1 cellular context compared by ENCODE assay signal in the genomic region with DNA sequence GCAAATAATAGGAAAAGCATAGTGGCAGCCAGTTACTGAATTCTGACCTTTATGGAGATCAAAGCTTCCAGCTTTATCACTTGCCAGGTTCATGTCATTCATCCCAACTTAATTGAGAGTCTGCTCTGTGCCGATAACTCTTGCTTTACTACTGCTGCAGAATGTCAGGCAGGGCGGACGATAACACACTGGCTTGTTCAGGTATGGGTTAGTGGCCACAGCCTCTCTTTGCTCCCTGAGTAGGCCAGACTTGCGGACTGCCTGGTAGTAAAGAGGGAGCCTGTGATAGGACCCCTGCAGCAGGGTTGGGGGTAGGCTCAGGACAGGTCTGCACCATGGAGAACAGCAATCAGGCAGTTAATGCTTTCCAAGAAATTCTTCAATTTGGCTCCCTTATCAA.
TF ChIP-seq lines count a peak whose summit lies in the region.

No MANE protein-coding gene starts in this region.

TF ChIP-seq in K562, 482 proteins besides CTCF, POLR2A, EP300 and RAD21 (continued from another document and continues in another):
- TF ChIP-seq JUND (IDR thresholded peaks at IDR 0.05; ENCODE audit: borderline replicate concordance, low read depth, low read length) (peak; percentile 76), JUND (tag; IDR thresholded peaks at IDR 0.05; ENCODE audit: borderline replicate concordance, low read depth, low read length) (peak; percentile 73; the same call in 2 of the 3 replicates), GTF2A2 (tag; IDR thresholded peaks at IDR 0.05) (no peak), TFAM (CRISPR knock-in tag; conservative IDR thresholded peaks at IDR 0.05) (no peak), PHTF2 (CRISPR knock-in tag; IDR thresholded peaks at IDR 0.05) (no peak), ILK (tag; IDR thresholded peaks at IDR 0.05; ENCODE audit: borderline replicate concordance, low read depth) (no peak), MIER1 (IDR thresholded peaks at IDR 0.05; ENCODE audit: low read depth) (no peak), MEF2D (tag; conservative IDR thresholded peaks at IDR 0.05; ENCODE audit: low read depth) (no peak; the same call in 1 of the 2 replicates), CBX3 (IDR thresholded peaks at IDR 0.05; ENCODE audit: borderline replicate concordance in 1 of 2, low read length in 2 of 2) (peak in 1 of 2 experiments; percentile 80; a peak in 1 of 3 replicates), PRPF4 (IDR thresholded peaks at IDR 0.05; ENCODE audit: insufficient read depth, low read depth, low read length, poor library complexity, severe bottlenecking) (no peak), KHSRP (IDR thresholded peaks at IDR 0.05) (peak; percentile 80), ZSCAN29 (IDR thresholded peaks at IDR 0.05) (no peak), DLX4 (CRISPR knock-in tag; IDR thresholded peaks at IDR 0.05) (no peak), ETS1 (conservative IDR thresholded peaks at IDR 0.05; ENCODE audit: control insufficient read depth, low read depth, low read length) (0 out of 2 replicates have a peak, but pooled peaks have one; percentile 60), SMARCC2 (IDR thresholded peaks at IDR 0.05; ENCODE audit: low read depth) (peak; percentile 89), HEY1 (CRISPR knock-in tag; IDR thresholded peaks at IDR 0.05; ENCODE audit: borderline replicate concordance) (no peak), MYC (IDR thresholded peaks at IDR 0.05; ENCODE audit: low read depth, low read length) (peak; percentile 33; the same call in 1 of the 2 replicates), MYC (CRISPR knock-in tag; IDR thresholded peaks at IDR 0.05; ENCODE audit: borderline replicate concordance, low read depth) (no peak), POLR2H (tag; IDR thresholded peaks at IDR 0.05; ENCODE audit: low read depth) (no peak), NR2F6 (CRISPR knock-in tag; IDR thresholded peaks at IDR 0.05) (no peak), ESRRB (CRISPR knock-in tag; IDR thresholded peaks at IDR 0.05; ENCODE audit: borderline replicate concordance) (no peak), ZC3H8 (IDR thresholded peaks at IDR 0.05) (no peak), EP400 (IDR thresholded peaks at IDR 0.05) (0 out of 2 replicates have a peak, but pooled peaks have one; percentile 19), KAT2B (IDR thresholded peaks at IDR 0.05; ENCODE audit: low read depth, low read length) (no peak), ZBTB5 (IDR thresholded peaks at IDR 0.05) (no peak), FOXM1 (IDR thresholded peaks at IDR 0.05; ENCODE audit: low read depth) (peak; percentile 93), FOXM1 (CRISPR knock-in tag; IDR thresholded peaks at IDR 0.05; ENCODE audit: low read depth) (no peak), ZNF766 (CRISPR knock-in tag; conservative IDR thresholded peaks at IDR 0.05) (no peak; the same call in 1 of the 2 replicates), TCF3 (CRISPR knock-in tag; IDR thresholded peaks at IDR 0.05) (peak; percentile 99), ZEB2 (IDR thresholded peaks at IDR 0.05) (peak; percentile 93), NBN (IDR thresholded peaks at IDR 0.05; ENCODE audit: low read depth) (peak; percentile 74; the same call in 1 of the 2 replicates), MCM7 (IDR thresholded peaks at IDR 0.05) (no peak), ZNF133 (CRISPR knock-in tag; IDR thresholded peaks at IDR 0.05) (no peak), HNRNPUL1 (IDR thresholded peaks at IDR 0.05; ENCODE audit: low read length) (no peak), ZKSCAN1 (IDR thresholded peaks at IDR 0.05; ENCODE audit: low read depth, low read length) (0 out of 2 replicates have a peak, but pooled peaks have one; percentile 36), MCM3 (IDR thresholded peaks at IDR 0.05) (no peak), ATF7 (IDR thresholded peaks at IDR 0.05) (peak; percentile 48; the same call in 1 of the 2 replicates), BRF1 (IDR thresholded peaks at IDR 0.05; ENCODE audit: borderline replicate concordance, extremely low read depth, insufficient read length) (no peak), MEIS2 (IDR thresholded peaks at IDR 0.05; ENCODE audit: partially characterized antibody) (peak; percentile 98), RCOR1 (IDR thresholded peaks at IDR 0.05; ENCODE audit: borderline replicate concordance in 1 of 2, low read depth in 2 of 2, low read length in 2 of 2) (peak; percentile 92 to 98; a peak in 3 of 4 replicates), ZNF408 (CRISPR knock-in tag; IDR thresholded peaks at IDR 0.05; ENCODE audit: low read depth) (no peak), MAFK (IDR thresholded peaks at IDR 0.05; ENCODE audit: low read length) (no peak), KLF10 (CRISPR knock-in tag; IDR thresholded peaks at IDR 0.05) (no peak), ZNF212 (CRISPR knock-in tag; IDR thresholded peaks at IDR 0.05) (no peak), RBM34 (IDR thresholded peaks at IDR 0.05; ENCODE audit: borderline replicate concordance, insufficient read depth, low read length) (no peak), ZNF507 (tag; conservative IDR thresholded peaks at IDR 0.05) (no peak), ADNP (tag; IDR thresholded peaks at IDR 0.05) (no peak), DNMT1 (IDR thresholded peaks at IDR 0.05) (no peak)
- TF ChIP-seq, protein P1, sequence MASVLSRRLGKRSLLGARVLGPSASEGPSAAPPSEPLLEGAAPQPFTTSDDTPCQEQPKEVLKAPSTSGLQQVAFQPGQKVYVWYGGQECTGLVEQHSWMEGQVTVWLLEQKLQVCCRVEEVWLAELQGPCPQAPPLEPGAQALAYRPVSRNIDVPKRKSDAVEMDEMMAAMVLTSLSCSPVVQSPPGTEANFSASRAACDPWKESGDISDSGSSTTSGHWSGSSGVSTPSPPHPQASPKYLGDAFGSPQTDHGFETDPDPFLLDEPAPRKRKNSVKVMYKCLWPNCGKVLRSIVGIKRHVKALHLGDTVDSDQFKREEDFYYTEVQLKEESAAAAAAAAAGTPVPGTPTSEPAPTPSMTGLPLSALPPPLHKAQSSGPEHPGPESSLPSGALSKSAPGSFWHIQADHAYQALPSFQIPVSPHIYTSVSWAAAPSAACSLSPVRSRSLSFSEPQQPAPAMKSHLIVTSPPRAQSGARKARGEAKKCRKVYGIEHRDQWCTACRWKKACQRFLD (CRISPR knock-in tag; IDR thresholded peaks at IDR 0.05): peak; percentile 62
- TF ChIP-seq, protein P2, sequence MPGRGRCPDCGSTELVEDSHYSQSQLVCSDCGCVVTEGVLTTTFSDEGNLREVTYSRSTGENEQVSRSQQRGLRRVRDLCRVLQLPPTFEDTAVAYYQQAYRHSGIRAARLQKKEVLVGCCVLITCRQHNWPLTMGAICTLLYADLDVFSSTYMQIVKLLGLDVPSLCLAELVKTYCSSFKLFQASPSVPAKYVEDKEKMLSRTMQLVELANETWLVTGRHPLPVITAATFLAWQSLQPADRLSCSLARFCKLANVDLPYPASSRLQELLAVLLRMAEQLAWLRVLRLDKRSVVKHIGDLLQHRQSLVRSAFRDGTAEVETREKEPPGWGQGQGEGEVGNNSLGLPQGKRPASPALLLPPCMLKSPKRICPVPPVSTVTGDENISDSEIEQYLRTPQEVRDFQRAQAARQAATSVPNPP (IDR thresholded peaks at IDR 0.05; ENCODE audit: borderline replicate concordance, insufficient read depth, insufficient read length): no peak
- TF ChIP-seq, protein P3, sequence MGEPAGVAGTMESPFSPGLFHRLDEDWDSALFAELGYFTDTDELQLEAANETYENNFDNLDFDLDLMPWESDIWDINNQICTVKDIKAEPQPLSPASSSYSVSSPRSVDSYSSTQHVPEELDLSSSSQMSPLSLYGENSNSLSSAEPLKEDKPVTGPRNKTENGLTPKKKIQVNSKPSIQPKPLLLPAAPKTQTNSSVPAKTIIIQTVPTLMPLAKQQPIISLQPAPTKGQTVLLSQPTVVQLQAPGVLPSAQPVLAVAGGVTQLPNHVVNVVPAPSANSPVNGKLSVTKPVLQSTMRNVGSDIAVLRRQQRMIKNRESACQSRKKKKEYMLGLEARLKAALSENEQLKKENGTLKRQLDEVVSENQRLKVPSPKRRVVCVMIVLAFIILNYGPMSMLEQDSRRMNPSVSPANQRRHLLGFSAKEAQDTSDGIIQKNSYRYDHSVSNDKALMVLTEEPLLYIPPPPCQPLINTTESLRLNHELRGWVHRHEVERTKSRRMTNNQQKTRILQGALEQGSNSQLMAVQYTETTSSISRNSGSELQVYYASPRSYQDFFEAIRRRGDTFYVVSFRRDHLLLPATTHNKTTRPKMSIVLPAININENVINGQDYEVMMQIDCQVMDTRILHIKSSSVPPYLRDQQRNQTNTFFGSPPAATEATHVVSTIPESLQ (CRISPR knock-in tag; IDR thresholded peaks at IDR 0.05): 0 out of 2 replicates have a peak, but pooled peaks have one; percentile 8
- TF ChIP-seq, protein P4, sequence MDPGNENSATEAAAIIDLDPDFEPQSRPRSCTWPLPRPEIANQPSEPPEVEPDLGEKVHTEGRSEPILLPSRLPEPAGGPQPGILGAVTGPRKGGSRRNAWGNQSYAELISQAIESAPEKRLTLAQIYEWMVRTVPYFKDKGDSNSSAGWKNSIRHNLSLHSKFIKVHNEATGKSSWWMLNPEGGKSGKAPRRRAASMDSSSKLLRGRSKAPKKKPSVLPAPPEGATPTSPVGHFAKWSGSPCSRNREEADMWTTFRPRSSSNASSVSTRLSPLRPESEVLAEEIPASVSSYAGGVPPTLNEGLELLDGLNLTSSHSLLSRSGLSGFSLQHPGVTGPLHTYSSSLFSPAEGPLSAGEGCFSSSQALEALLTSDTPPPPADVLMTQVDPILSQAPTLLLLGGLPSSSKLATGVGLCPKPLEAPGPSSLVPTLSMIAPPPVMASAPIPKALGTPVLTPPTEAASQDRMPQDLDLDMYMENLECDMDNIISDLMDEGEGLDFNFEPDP (CRISPR knock-in tag; IDR thresholded peaks at IDR 0.05): no peak
- TF ChIP-seq, protein P5, sequence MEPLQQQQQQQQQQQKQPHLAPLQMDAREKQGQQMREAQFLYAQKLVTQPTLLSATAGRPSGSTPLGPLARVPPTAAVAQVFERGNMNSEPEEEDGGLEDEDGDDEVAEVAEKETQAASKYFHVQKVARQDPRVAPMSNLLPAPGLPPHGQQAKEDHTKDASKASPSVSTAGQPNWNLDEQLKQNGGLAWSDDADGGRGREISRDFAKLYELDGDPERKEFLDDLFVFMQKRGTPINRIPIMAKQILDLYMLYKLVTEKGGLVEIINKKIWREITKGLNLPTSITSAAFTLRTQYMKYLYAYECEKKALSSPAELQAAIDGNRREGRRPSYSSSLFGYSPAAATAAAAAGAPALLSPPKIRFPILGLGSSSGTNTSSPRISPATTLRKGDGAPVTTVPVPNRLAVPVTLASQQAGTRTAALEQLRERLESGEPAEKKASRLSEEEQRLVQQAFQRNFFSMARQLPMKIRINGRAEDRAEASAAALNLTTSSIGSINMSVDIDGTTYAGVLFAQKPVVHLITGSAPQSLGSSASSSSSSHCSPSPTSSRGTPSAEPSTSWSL (CRISPR knock-in tag; IDR thresholded peaks at IDR 0.05; ENCODE audit: borderline replicate concordance): no peak
- TF ChIP-seq, protein P6, sequence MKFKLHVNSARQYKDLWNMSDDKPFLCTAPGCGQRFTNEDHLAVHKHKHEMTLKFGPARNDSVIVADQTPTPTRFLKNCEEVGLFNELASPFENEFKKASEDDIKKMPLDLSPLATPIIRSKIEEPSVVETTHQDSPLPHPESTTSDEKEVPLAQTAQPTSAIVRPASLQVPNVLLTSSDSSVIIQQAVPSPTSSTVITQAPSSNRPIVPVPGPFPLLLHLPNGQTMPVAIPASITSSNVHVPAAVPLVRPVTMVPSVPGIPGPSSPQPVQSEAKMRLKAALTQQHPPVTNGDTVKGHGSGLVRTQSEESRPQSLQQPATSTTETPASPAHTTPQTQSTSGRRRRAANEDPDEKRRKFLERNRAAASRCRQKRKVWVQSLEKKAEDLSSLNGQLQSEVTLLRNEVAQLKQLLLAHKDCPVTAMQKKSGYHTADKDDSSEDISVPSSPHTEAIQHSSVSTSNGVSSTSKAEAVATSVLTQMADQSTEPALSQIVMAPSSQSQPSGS (CRISPR knock-in tag; IDR thresholded peaks at IDR 0.05): no peak
- TF ChIP-seq, protein P7, sequence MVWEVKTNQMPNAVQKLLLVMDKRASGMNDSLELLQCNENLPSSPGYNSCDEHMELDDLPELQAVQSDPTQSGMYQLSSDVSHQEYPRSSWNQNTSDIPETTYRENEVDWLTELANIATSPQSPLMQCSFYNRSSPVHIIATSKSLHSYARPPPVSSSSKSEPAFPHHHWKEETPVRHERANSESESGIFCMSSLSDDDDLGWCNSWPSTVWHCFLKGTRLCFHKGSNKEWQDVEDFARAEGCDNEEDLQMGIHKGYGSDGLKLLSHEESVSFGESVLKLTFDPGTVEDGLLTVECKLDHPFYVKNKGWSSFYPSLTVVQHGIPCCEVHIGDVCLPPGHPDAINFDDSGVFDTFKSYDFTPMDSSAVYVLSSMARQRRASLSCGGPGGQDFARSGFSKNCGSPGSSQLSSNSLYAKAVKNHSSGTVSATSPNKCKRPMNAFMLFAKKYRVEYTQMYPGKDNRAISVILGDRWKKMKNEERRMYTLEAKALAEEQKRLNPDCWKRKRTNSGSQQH (CRISPR knock-in tag; IDR thresholded peaks at IDR 0.05): no peak
